In genomic region chr1:229266832-229267500, GRCh38 we compare ENCODE assay signal across 1 cellular context.
TF ChIP-seq lines count a peak whose summit lies in the region.

No MANE protein-coding gene starts in this region.

TF ChIP-seq in IMR-90, 13 proteins besides CTCF, POLR2A, EP300 and RAD21:
- TF ChIP-seq BHLHE40 (IDR thresholded peaks at IDR 0.05; ENCODE audit: low read depth, low read length) (no peak), SMC3 (IDR thresholded peaks at IDR 0.05; ENCODE audit: low read depth, low read length) (no peak), NFE2L2 (IDR thresholded peaks at IDR 0.05; ENCODE audit: low read depth, low read length) (no peak), CEBPB (IDR thresholded peaks at IDR 0.05; ENCODE audit: low read depth, low read length) (peak; percentile 25; the same call in 1 of the 2 replicates), USF2 (IDR thresholded peaks at IDR 0.05; ENCODE audit: low read depth, low read length) (no peak), MAFK (IDR thresholded peaks at IDR 0.05; ENCODE audit: low read depth, low read length) (no peak)
